In the genomic region with DNA sequence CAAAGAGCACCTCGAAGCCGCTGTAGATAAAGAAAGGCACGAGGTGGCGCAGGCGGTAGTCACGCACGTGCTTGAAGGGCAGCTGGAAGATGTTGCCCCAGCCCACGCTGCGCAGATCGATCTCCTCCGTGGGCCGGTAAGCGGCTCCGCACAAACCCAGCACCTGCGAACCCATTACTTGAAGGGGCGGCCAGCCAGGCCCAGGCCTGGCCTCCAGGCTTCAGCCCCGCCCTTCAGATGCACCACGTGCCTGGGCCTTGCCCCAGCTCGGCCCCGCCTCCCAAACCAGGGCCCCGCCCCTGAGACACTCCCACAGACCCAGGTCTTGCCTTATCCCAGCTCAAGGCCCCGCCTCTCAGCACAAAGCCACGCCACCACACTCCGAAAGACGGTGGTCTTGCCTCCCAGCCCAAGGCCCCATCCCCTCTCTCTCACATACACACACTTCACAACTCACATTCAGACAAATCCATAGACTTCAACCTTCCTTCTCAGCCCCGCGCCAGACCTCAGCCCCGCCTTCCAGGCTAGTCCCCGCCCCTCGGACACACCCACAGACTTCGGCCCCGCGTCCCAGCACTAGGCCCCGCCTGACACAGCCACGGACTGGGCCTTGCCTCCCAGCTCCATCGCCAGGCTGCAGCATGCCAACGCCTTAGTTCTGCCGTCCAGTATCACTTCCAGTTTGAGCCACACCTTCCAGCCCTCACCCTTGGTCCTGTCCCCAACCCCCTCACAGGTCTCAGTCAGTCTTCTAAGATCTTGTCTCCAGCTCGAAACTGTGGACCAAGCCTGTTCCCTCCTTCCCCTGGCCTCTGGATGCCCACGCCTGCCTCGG, we compare ENCODE assay signal across 1 cellular context.
A peak's percentile ranks its signal among the peaks of the same experiment; 100 is the strongest.
TF ChIP-seq lines count a peak whose summit lies in the region.

No MANE protein-coding gene starts in this region.

TF ChIP-seq in H1, 55 proteins besides CTCF, POLR2A, EP300 and RAD21:
- TF ChIP-seq ZNF274 (IDR thresholded peaks at IDR 0.05; ENCODE audit: borderline replicate concordance, extremely low read depth, low read length) (no peak), SP2 (IDR thresholded peaks at IDR 0.05; ENCODE audit: low read length) (no peak), ASH2L (IDR thresholded peaks at IDR 0.05; ENCODE audit: low read length) (peak; percentile 24), KDM4A (IDR thresholded peaks at IDR 0.05; ENCODE audit: low read depth, low read length, severe bottlenecking) (peak; percentile 85), NANOG (IDR thresholded peaks at IDR 0.05; ENCODE audit: insufficient read depth, low read depth, low read length, poor library complexity, severe bottlenecking) (no peak), SP1 (IDR thresholded peaks at IDR 0.05; ENCODE audit: low read depth, low read length) (0 out of 2 replicates have a peak, but pooled peaks have one; percentile 9), SIN3A (conservative IDR thresholded peaks at IDR 0.05 in 1 of 2, IDR thresholded peaks at IDR 0.05 in 1 of 2; ENCODE audit: low read depth in 1 of 2, low read length in 2 of 2) (no peak), HDAC2 (IDR thresholded peaks at IDR 0.05; ENCODE audit: borderline replicate concordance in 1 of 2, low read depth in 2 of 2, low read length in 2 of 2) (no peak; a peak in 1 of 4 replicates), SIX5 (IDR thresholded peaks at IDR 0.05; ENCODE audit: low read depth, low read length) (no peak), RBBP5 (IDR thresholded peaks at IDR 0.05; ENCODE audit: borderline replicate concordance, low read depth, low read length) (0 out of 2 replicates have a peak, but pooled peaks have one; percentile 55), BRCA1 (IDR thresholded peaks at IDR 0.05; ENCODE audit: low read depth, low read length) (no peak), TCF12 (IDR thresholded peaks at IDR 0.05; ENCODE audit: low read depth, low read length) (no peak), CBX5 (IDR thresholded peaks at IDR 0.05; ENCODE audit: low read depth, low read length) (no peak)
- TF ChIP-seq, protein P1, sequence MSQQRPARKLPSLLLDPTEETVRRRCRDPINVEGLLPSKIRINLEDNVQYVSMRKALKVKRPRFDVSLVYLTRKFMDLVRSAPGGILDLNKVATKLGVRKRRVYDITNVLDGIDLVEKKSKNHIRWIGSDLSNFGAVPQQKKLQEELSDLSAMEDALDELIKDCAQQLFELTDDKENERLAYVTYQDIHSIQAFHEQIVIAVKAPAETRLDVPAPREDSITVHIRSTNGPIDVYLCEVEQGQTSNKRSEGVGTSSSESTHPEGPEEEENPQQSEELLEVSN (IDR thresholded peaks at IDR 0.05), result peak; percentile 93
- TF ChIP-seq, protein P2, sequence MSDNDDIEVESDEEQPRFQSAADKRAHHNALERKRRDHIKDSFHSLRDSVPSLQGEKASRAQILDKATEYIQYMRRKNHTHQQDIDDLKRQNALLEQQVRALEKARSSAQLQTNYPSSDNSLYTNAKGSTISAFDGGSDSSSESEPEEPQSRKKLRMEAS (IDR thresholded peaks at IDR 0.05), result peak; percentile 89
- TF ChIP-seq, protein P3, sequence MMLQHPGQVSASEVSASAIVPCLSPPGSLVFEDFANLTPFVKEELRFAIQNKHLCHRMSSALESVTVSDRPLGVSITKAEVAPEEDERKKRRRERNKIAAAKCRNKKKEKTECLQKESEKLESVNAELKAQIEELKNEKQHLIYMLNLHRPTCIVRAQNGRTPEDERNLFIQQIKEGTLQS (IDR thresholded peaks at IDR 0.05; ENCODE audit: insufficient read depth, low read depth, low read length), result peak; percentile 74
- TF ChIP-seq, protein P4, sequence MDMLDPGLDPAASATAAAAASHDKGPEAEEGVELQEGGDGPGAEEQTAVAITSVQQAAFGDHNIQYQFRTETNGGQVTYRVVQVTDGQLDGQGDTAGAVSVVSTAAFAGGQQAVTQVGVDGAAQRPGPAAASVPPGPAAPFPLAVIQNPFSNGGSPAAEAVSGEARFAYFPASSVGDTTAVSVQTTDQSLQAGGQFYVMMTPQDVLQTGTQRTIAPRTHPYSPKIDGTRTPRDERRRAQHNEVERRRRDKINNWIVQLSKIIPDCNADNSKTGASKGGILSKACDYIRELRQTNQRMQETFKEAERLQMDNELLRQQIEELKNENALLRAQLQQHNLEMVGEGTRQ (IDR thresholded peaks at IDR 0.05; ENCODE audit: low read length), result peak; percentile 89
TF ChIP-seq in H1: peak in this region for 8.
